In genomic region chr3:141530133-141530768, GRCh38 we compare ENCODE assay signal across 7 cellular contexts. TPM values are rescaled to one million over a fixed set of nuclear protein-coding genes. Genes with fewer than 3 reads are reported as not detected.
DNase-seq lines count a peak whose midpoint lies in the region; ATAC-seq, FAIRE-seq and TF ChIP-seq lines count a peak whose summit lies in the region.

No MANE protein-coding gene starts in this region.

- CTCF ChIA-PET in T-cell (lab: Charles Lee) (interaction anchor here in 1 of 2 donors (0.8 kb wide), 1 partner anchor 77 kb away, joined by 4 read pairs; no protein-coding TSS in a partner anchor), Caco-2 (lab: Charles Lee) (no interaction called here)

- H3K27ac ChIP-seq in esophagus muscularis mucosa (replicated peaks in 1 of 4) (peak overlapping the region; percentile 24 to 39 (median 30)), smooth muscle cell (ENCODE audit: low read depth) (peak overlapping the region; percentile 94)

- no peak overlapping the region for H3K4me3 ChIP-seq in esophagus muscularis mucosa
- peak overlapping the region; percentile 35 for H3K4me3 ChIP-seq in smooth muscle cell
- no peak overlapping the region for H3K4me3 ChIP-seq in Caco-2 (ENCODE audit: low read depth, low read length)

- no peak for FAIRE-seq in RCC 7860 (lab: Jason Lieb, UNC)

- peak overlapping the region; percentile 81 for H3K4me2 ChIP-seq in smooth muscle cell

- H3K27me3 Mint-ChIP-seq in T-cell = no peaks in the 10 kb centered on the region
- no peaks in the 10 kb centered on the region for H3K27me3 Mint-ChIP-seq in Caco-2 (ENCODE audit: insufficient read depth, unreplicated experiment)

- POLR2A ChIA-PET in T-cell (lab: Charles Lee) (interaction anchor here in 1 of 2 donors (0.6 to 1.0 kb wide), 2 partner anchors 9 to 32 kb away, joined by 3 to 11 read pairs; no protein-coding TSS in a partner anchor), Caco-2 (lab: Charles Lee) (no interaction called here)

- peaks cover 3% of the 10 kb centered on the region for H4K20me1 ChIP-seq in smooth muscle cell (ENCODE audit: low read depth)

- intact Hi-C loops in esophagus muscularis mucosa (cut with DNase I) (no loop called here), Caco-2 (cut with micrococcal nuclease; ENCODE audit: unreplicated experiment) (no loop called here)

- no peak for TF ChIP-seq POLR2A in esophagus muscularis mucosa (IDR thresholded peaks at IDR 0.05; ENCODE audit: low read depth)

- WGBS in esophagus muscularis mucosa = 47% methylated on average over 2 of the region's 2 CpGs
- 19% methylated on average over 2 of the region's 2 CpGs for WGBS in smooth muscle cell (ENCODE audit: low lambda C conversion rate)

- no peak for TF ChIP-seq EP300 in esophagus muscularis mucosa (IDR thresholded peaks at IDR 0.05)

- H2AFZ ChIP-seq in smooth muscle cell (ENCODE audit: low read depth) = peak overlapping the region; percentile 68

- H3K27ac Mint-ChIP-seq in T-cell (peak overlapping the region; percentile 94 to 95), Caco-2 (ENCODE audit: unreplicated experiment) (no peak overlapping the region)

- H3K4me1 Mint-ChIP-seq in T-cell (peaks cover 75 to 81% (median 75%) of the 10 kb centered on the region in 3 donors), Caco-2 (ENCODE audit: low read depth, unreplicated experiment) (peaks cover 9% of the 10 kb centered on the region)

- H3K4me1 ChIP-seq in esophagus muscularis mucosa (peaks cover 0 to 29% (median 13%) of the 10 kb centered on the region in 4 donors), smooth muscle cell (ENCODE audit: low read depth) (peaks cover 25% of the 10 kb centered on the region), Caco-2 (no peaks in the 10 kb centered on the region)

- peaks cover 0 to 1% (median under 1%) of the 10 kb centered on the region in 3 donors for H3K9me3 Mint-ChIP-seq in T-cell
- peaks cover 3% of the 10 kb centered on the region for H3K9me3 Mint-ChIP-seq in Caco-2 (ENCODE audit: unreplicated experiment)

- H3K36me3 ChIP-seq in esophagus muscularis mucosa (peaks cover 0 to 1% (median 0%) of the 10 kb centered on the region in 4 donors), smooth muscle cell (ENCODE audit: low read depth) (peaks cover under 1% of the 10 kb centered on the region), Caco-2 (ENCODE audit: control insufficient read depth, insufficient read depth, low read length) (no peaks in the 10 kb centered on the region)

- H3K36me3 Mint-ChIP-seq in T-cell = peaks cover 21% of the 10 kb centered on the region
- peaks cover 7% of the 10 kb centered on the region for H3K36me3 Mint-ChIP-seq in Caco-2 (ENCODE audit: insufficient read depth, unreplicated experiment)

- H3K79me2 ChIP-seq in smooth muscle cell (ENCODE audit: low read depth) = peaks cover 9% of the 10 kb centered on the region

- H3K27me3 ChIP-seq in esophagus muscularis mucosa (no peaks in the 10 kb centered on the region), smooth muscle cell (ENCODE audit: low read depth) (no peaks in the 10 kb centered on the region), Caco-2 (replicated peaks; ENCODE audit: control insufficient read depth, insufficient read depth, low read length) (no peaks in the 10 kb centered on the region)

- peak; percentile 78 to 89 (median 88) for ATAC-seq in T-cell (replicated peaks in 1 of 4)

- H3K9ac ChIP-seq in smooth muscle cell (ENCODE audit: low read depth) = peak overlapping the region; percentile 73

- no TSS peak for BruUV-seq in Caco-2 (replicated peaks; lab: Mats Ljungman, UMichigan)

- H3K9me3 ChIP-seq in esophagus muscularis mucosa = no peaks in the 10 kb centered on the region
- no peaks in the 10 kb centered on the region for H3K9me3 ChIP-seq in smooth muscle cell (replicated peaks; ENCODE audit: low read depth)
- no peaks in the 10 kb centered on the region for H3K9me3 ChIP-seq in Caco-2

- peak overlapping the region; percentile 63 to 67 (median 63) for H3K4me3 Mint-ChIP-seq in T-cell
- no peak overlapping the region for H3K4me3 Mint-ChIP-seq in Caco-2 (ENCODE audit: unreplicated experiment)

- TF ChIP-seq CTCF in esophagus muscularis mucosa (IDR thresholded peaks at IDR 0.05) (no peak), smooth muscle cell (IDR thresholded peaks at IDR 0.05; ENCODE audit: borderline replicate concordance, insufficient read depth, poor library complexity, severe bottlenecking) (no peak), Caco-2 (IDR thresholded peaks at IDR 0.05; ENCODE audit: insufficient read depth in 1 of 2, low read depth in 1 of 2, low read length in 1 of 2, severe bottlenecking in 1 of 2, unreplicated experiment in 1 of 2) (no peak)

- H3F3A ChIP-seq in smooth muscle cell (ENCODE audit: low read depth) = peaks cover 7% of the 10 kb centered on the region

- DNase-seq in H4 (ENCODE audit: low spot score) (peak; percentile 62), T-cell (peak in 26 of 34 experiments; percentile 8 to 57 (median 21)), esophagus muscularis mucosa (ENCODE audit: extremely low spot score) (no peak), smooth muscle cell (lab: John Stamatoyannopoulos, UW; ENCODE audit: unreplicated experiment) (no peak), RCC 7860 (ENCODE audit: low spot score) (no peak), Caco-2 (no peak), T1000 (lab: John Stamatoyannopoulos, UW) (no peak)

RNA-seq across cellular contexts. Expression of gene RASA2, which starts 43.4 kb away (rescaled TPM):
- 5.1 and 8.1 TPM in 2 replicates for total RNA-seq in H4 (2014; rRNA removed; shearing (Covaris generic))
- total RNA-seq in T-cell (10 to 100 TPM; 52.7 to 80.0 (median 62.6) TPM), esophagus muscularis mucosa (10 to 100 TPM in 3 of 4 donors, 1 to 10 TPM in 1; 9.1 to 12.8 (median 10.6) TPM), smooth muscle cell (19.9 and 20.0 TPM in 2 replicates), Caco-2 (2022) (17.2 and 26.7 TPM in 2 replicates)
- 4.9 and 5.5 TPM in 2 replicates for polyA plus RNA-seq in smooth muscle cell

Comparison
In these comparisons a context has a peak if more than half of its experiments do, and no peak if none do; other contexts are left out.
1. DNase-seq: peak in H4 (single experiment) and T-cell (26 of 34); none in esophagus muscularis mucosa (single experiment), smooth muscle cell (single experiment), RCC 7860 (single experiment), Caco-2 (0 of 2) and T1000 (single experiment).